In genomic region chr17:50919321-50920040, GRCh38 we compare ENCODE assay signal across 1 cellular context.
TF ChIP-seq lines count a peak whose summit lies in the region.

No MANE protein-coding gene starts in this region.

TF ChIP-seq in HepG2, 621 proteins besides CTCF, POLR2A, EP300 and RAD21 (continued from another document and continues in another):
- no peak for TF ChIP-seq ARID3A (IDR thresholded peaks at IDR 0.05; ENCODE audit: low read depth, low read length)
- TF ChIP-seq ZNF788 (CRISPR knock-in tag; IDR thresholded peaks at IDR 0.05; ENCODE audit: borderline replicate concordance): peak; percentile 55; the same call in 1 of the 2 replicates
- TF ChIP-seq DDIT3 (CRISPR knock-in tag; IDR thresholded peaks at IDR 0.05): no peak
- no peak for TF ChIP-seq MYNN (CRISPR knock-in tag; IDR thresholded peaks at IDR 0.05; ENCODE audit: low read depth)
- TF ChIP-seq KAT7 (CRISPR knock-in tag; IDR thresholded peaks at IDR 0.05; ENCODE audit: borderline replicate concordance): 0 out of 2 replicates have a peak, but pooled peaks have one; percentile 41
- TF ChIP-seq GTF2F1 (IDR thresholded peaks at IDR 0.05; ENCODE audit: low read length): no peak
- peak; percentile 57 for TF ChIP-seq MED1 (CRISPR knock-in tag; IDR thresholded peaks at IDR 0.05)
- TF ChIP-seq TCF7L2 (IDR thresholded peaks at IDR 0.05; ENCODE audit: low read depth, low read length): no peak
- TF ChIP-seq U2AF2 (IDR thresholded peaks at IDR 0.05; ENCODE audit: low read depth, low read length): 0 out of 2 replicates have a peak, but pooled peaks have one; percentile 52
- peak; percentile 18; the same call in 1 of the 2 replicates for TF ChIP-seq ZNF574 (CRISPR knock-in tag; IDR thresholded peaks at IDR 0.05)
- TF ChIP-seq ZNF891 (CRISPR knock-in tag; IDR thresholded peaks at IDR 0.05): peak; percentile 70; the same call in 1 of the 2 replicates
- no peak for TF ChIP-seq KDM5A (IDR thresholded peaks at IDR 0.05; ENCODE audit: borderline replicate concordance, low read length)
- no peak; the same call in 1 of the 2 replicates for TF ChIP-seq NFYC (CRISPR knock-in tag; IDR thresholded peaks at IDR 0.05)
- no peak for TF ChIP-seq ISL2 (CRISPR knock-in tag; IDR thresholded peaks at IDR 0.05)
- TF ChIP-seq HNRNPH1 (optimal IDR thresholded peaks at IDR 0.05; ENCODE audit: low read depth, low read length): no peak
- TF ChIP-seq CREB1 (IDR thresholded peaks at IDR 0.05): peak; percentile 57
- TF ChIP-seq CREB1 (CRISPR knock-in tag; IDR thresholded peaks at IDR 0.05): no peak
- no peak for TF ChIP-seq CEBPZ (IDR thresholded peaks at IDR 0.05; ENCODE audit: low read length)
- TF ChIP-seq ATF6 (CRISPR knock-in tag; conservative IDR thresholded peaks at IDR 0.05): no peak
- peak; percentile 88 for TF ChIP-seq PATZ1 (CRISPR knock-in tag; IDR thresholded peaks at IDR 0.05)
- TF ChIP-seq HMGA1 (CRISPR knock-in tag; conservative IDR thresholded peaks at IDR 0.05): no peak
- TF ChIP-seq ERF (CRISPR knock-in tag; IDR thresholded peaks at IDR 0.05): peak; percentile 50; the same call in 1 of the 2 replicates
- TF ChIP-seq TAF15 (IDR thresholded peaks at IDR 0.05; ENCODE audit: low read depth, low read length, poor library complexity, severe bottlenecking): peak; percentile 41
- TF ChIP-seq KLF9 (CRISPR knock-in tag; IDR thresholded peaks at IDR 0.05; ENCODE audit: low read depth): no peak
- TF ChIP-seq NAIF1 (CRISPR knock-in tag; IDR thresholded peaks at IDR 0.05; ENCODE audit: borderline replicate concordance): no peak
- no peak for TF ChIP-seq MYPOP (CRISPR knock-in tag; IDR thresholded peaks at IDR 0.05)
- no peak for TF ChIP-seq ZBTB14 (CRISPR knock-in tag; IDR thresholded peaks at IDR 0.05)
- peak; percentile 18; the same call in 1 of the 2 replicates for TF ChIP-seq ZBTB20 (CRISPR knock-in tag; IDR thresholded peaks at IDR 0.05; ENCODE audit: borderline replicate concordance, low read depth)
- TF ChIP-seq MLX (CRISPR knock-in tag; IDR thresholded peaks at IDR 0.05): peak; percentile 26; the same call in 1 of the 2 replicates
- TF ChIP-seq ZNF234 (CRISPR knock-in tag; conservative IDR thresholded peaks at IDR 0.05): no peak
- no peak for TF ChIP-seq ZNF792 (CRISPR knock-in tag; IDR thresholded peaks at IDR 0.05)
- no peak for TF ChIP-seq ZNF570 (CRISPR knock-in tag; IDR thresholded peaks at IDR 0.05; ENCODE audit: borderline replicate concordance)
- TF ChIP-seq ZNF503 (CRISPR knock-in tag; IDR thresholded peaks at IDR 0.05): no peak
- TF ChIP-seq MXD4 (CRISPR knock-in tag; IDR thresholded peaks at IDR 0.05): no peak
- 0 out of 2 replicates have a peak, but pooled peaks have one; percentile 15 for TF ChIP-seq ZNF619 (CRISPR knock-in tag; IDR thresholded peaks at IDR 0.05)
- no peak for TF ChIP-seq SMARCE1 (IDR thresholded peaks at IDR 0.05; ENCODE audit: borderline replicate concordance)
